In genomic region chr5:144102979-144103378, GRCh38 we compare ENCODE assay signal across 31 cellular contexts.
"Had no signal": no experiment of that assay in that cellular context is flagged by ENCODE, and none has a peak within 500 bp of the region (broad histone marks: within the 10 kb centered on the region; RNA-seq: fewer than 3 reads in every experiment).

No MANE protein-coding gene starts in this region.

- H3K4me1 ChIP-seq: left lung, lower lobe of right lung, pancreas, prostate gland, spleen, tibial nerve, uterus had no signal

- H3K9me3 ChIP-seq: left lung, lower lobe of right lung, pancreas, prostate gland, sigmoid colon, spleen, tibial nerve, uterus had no signal

- H3K27ac Mint-ChIP-seq: immature natural killer cell; naive thymus-derived CD8-positive, alpha-beta T cell; nephron; stimulated activated memory B cell treated with anti-CD40 and anti-IgM and Interleukin-4, amounts not matched to agents 10 μg/mL and 1 μg/mL and 100 μg/mL, for 72 hours; stimulated activated naive CD8-positive, alpha-beta T cell treated with anti-CD3 and anti-CD28 coated beads, Interleukin-15, amount 100 ng/mL, for 72 hours; type B pancreatic cell had no signal

- ATAC-seq: left colon; left lung; lower lobe of right lung; naive thymus-derived CD8-positive, alpha-beta T cell; pancreas; right cardiac atrium; stimulated activated memory B cell treated with anti-CD40 and anti-IgM and Interleukin-4, amounts not matched to agents 10 μg/mL and 1 μg/mL and 100 μg/mL, for 72 hours; stimulated activated naive CD8-positive, alpha-beta T cell treated with anti-CD3 and anti-CD28 coated beads, Interleukin-15, amount 100 ng/mL, for 72 hours had no signal

- H3K9me3 Mint-ChIP-seq: immature natural killer cell; neural crest cell; stimulated activated memory B cell treated with anti-CD40 and anti-IgM and Interleukin-4, amounts not matched to agents 10 μg/mL and 1 μg/mL and 100 μg/mL, for 72 hours; stimulated activated naive CD8-positive, alpha-beta T cell treated with anti-CD3 and anti-CD28 coated beads, Interleukin-15, amount 100 ng/mL, for 72 hours; type B pancreatic cell had no signal

- H3K36me3 ChIP-seq: left lung, lower lobe of right lung, pancreas, prostate gland, sigmoid colon, spleen, tibial nerve, uterus had no signal

- H3K4me3 ChIP-seq: left lung, lower lobe of right lung, pancreas, prostate gland, sigmoid colon, spleen, tibial nerve, uterus had no signal

- H3K27me3 ChIP-seq: left lung, pancreas, sigmoid colon, spleen, tibial nerve, uterus had no signal

- H3K4me3 Mint-ChIP-seq: immature natural killer cell; naive thymus-derived CD8-positive, alpha-beta T cell; nephron; neural crest cell; stimulated activated memory B cell treated with anti-CD40 and anti-IgM and Interleukin-4, amounts not matched to agents 10 μg/mL and 1 μg/mL and 100 μg/mL, for 72 hours; stimulated activated naive CD8-positive, alpha-beta T cell treated with anti-CD3 and anti-CD28 coated beads, Interleukin-15, amount 100 ng/mL, for 72 hours; type B pancreatic cell had no signal

- H3K27ac ChIP-seq: left lung, lower lobe of right lung, pancreas, prostate gland, spleen, tibial nerve, uterus had no signal

- DNase-seq: hypothalamus; immature natural killer cell; kidney; left colon; left lung; lower lobe of right lung; mammary epithelial cell; mesenchymal stem cell; naive thymus-derived CD8-positive, alpha-beta T cell; nucleus accumbens; pancreas; posterior cingulate gyrus; retina; right cardiac atrium; sigmoid colon; small intestine; spleen; stimulated activated CD4-positive, alpha-beta T cell treated with anti-CD3 and anti-CD28 coated beads, Interleukin-2, amount 100 ng/mL, for 48 hours; stimulated activated CD4-positive, alpha-beta T cell treated with anti-CD3 and anti-CD28 coated beads, Interleukin-4, amount 100 ng/mL, for 4 hours; stimulated activated CD8-positive, alpha-beta memory T cell treated with anti-CD3 and anti-CD28 coated beads, Interleukin-4, amount 100 ng/mL, for 48 hours; stimulated activated naive CD4-positive, alpha-beta T cell treated with Interleukin-2 at 50 U/mL for 16 hours; stimulated activated naive CD8-positive, alpha-beta T cell treated with anti-CD3 and anti-CD28 coated beads, Interleukin-15, amount 100 ng/mL, for 72 hours; substantia nigra; uterus had no signal

- H3K36me3 Mint-ChIP-seq: immature natural killer cell; naive thymus-derived CD8-positive, alpha-beta T cell; stimulated activated memory B cell treated with anti-CD40 and anti-IgM and Interleukin-4, amounts not matched to agents 10 μg/mL and 1 μg/mL and 100 μg/mL, for 72 hours; type B pancreatic cell had no signal

- H3K27me3 Mint-ChIP-seq: stimulated activated memory B cell treated with anti-CD40 and anti-IgM and Interleukin-4, amounts not matched to agents 10 μg/mL and 1 μg/mL and 100 μg/mL, for 72 hours; stimulated activated naive CD8-positive, alpha-beta T cell treated with anti-CD3 and anti-CD28 coated beads, Interleukin-15, amount 100 ng/mL, for 72 hours; type B pancreatic cell had no signal

- H3K4me1 Mint-ChIP-seq: immature natural killer cell; naive thymus-derived CD8-positive, alpha-beta T cell; neural crest cell; stimulated activated memory B cell treated with anti-CD40 and anti-IgM and Interleukin-4, amounts not matched to agents 10 μg/mL and 1 μg/mL and 100 μg/mL, for 72 hours; stimulated activated naive CD8-positive, alpha-beta T cell treated with anti-CD3 and anti-CD28 coated beads, Interleukin-15, amount 100 ng/mL, for 72 hours had no signal

- FAIRE-seq: islet of Langerhans, kidney, pancreas, small intestine had no signal
